In genomic region chr13:109547942-109548860, GRCh38 we compare ENCODE assay signal across 14 cellular contexts.
DNase-seq lines count a peak whose midpoint lies in the region; ATAC-seq and TF ChIP-seq lines count a peak whose summit lies in the region.
"Had no signal": no experiment of that assay in that cellular context is flagged by ENCODE, and none has a peak within 500 bp of the region (broad histone marks: within the 10 kb centered on the region; RNA-seq: fewer than 3 reads in every experiment).

No MANE protein-coding gene starts in this region.

- no peaks in the 10 kb centered on the region for H3K4me1 Mint-ChIP-seq in activated T-helper 1 cell treated with anti-CD3 and anti-CD28 coated beads, Interleukin-12 subunit alpha, Interleukin-12 subunit beta, Interleukin-2, Interleukin-4 antibody, amounts not matched to agents 30 ng/mL and 10 ng/mL and 1 ng/mL, durations not matched to agents 14 hours and 24 hours and 36 hours (ENCODE audit: low read depth)

- intact Hi-C loops in left ventricle myocardium superior (cut with micrococcal nuclease), result no loop called here
- intact Hi-C loops in activated T-helper 1 cell treated with anti-CD3 and anti-CD28 coated beads, Interleukin-12 subunit alpha, Interleukin-12 subunit beta, Interleukin-2, Interleukin-4 antibody, amounts not matched to agents 30 ng/mL and 10 ng/mL and 1 ng/mL, durations not matched to agents 14 hours and 24 hours and 36 hours (cut with micrococcal nuclease), result no loop called here

- peak; percentile 25 for DNase-seq in RPMI8226
- no peak for DNase-seq in GM20000 (ENCODE audit: low spot score)
- DNase-seq in left ventricle myocardium superior, result no peak
- DNase-seq in DMS153 treated with DMSO at 0.1 percent for 48 hours (lab: John Stamatoyannopoulos, UW; ENCODE audit: unreplicated experiment), result no peak
- DNase-seq in activated T-helper 1 cell treated with anti-CD3 and anti-CD28 coated beads, Interleukin-12 subunit alpha, Interleukin-12 subunit beta, Interleukin-2, Interleukin-4 antibody, amounts not matched to agents 30 ng/mL and 10 ng/mL and 1 ng/mL, durations not matched to agents 14 hours and 24 hours and 36 hours (ENCODE audit: low spot score), result no peak
- DNase-seq: activated naive CD8-positive, alpha-beta T cell treated with anti-CD3 and anti-CD28 coated beads, Interleukin-2, amount 10 ng/mL, durations not matched to agents 7 days and 5 days; AML-193; NCI-H1048; NCI-H446 had no signal

- no peaks in the 10 kb centered on the region for H3K36me3 Mint-ChIP-seq in activated T-helper 1 cell treated with anti-CD3 and anti-CD28 coated beads, Interleukin-12 subunit alpha, Interleukin-12 subunit beta, Interleukin-2, Interleukin-4 antibody, amounts not matched to agents 30 ng/mL and 10 ng/mL and 1 ng/mL, durations not matched to agents 14 hours and 24 hours and 36 hours (ENCODE audit: low read depth)
- H3K36me3 Mint-ChIP-seq: activated naive CD8-positive, alpha-beta T cell treated with anti-CD3 and anti-CD28 coated beads, Interleukin-2, amount 10 ng/mL, durations not matched to agents 7 days and 5 days had no signal

- H3K4me3 Mint-ChIP-seq in activated T-helper 1 cell treated with anti-CD3 and anti-CD28 coated beads, Interleukin-12 subunit alpha, Interleukin-12 subunit beta, Interleukin-2, Interleukin-4 antibody, amounts not matched to agents 30 ng/mL and 10 ng/mL and 1 ng/mL, durations not matched to agents 14 hours and 24 hours and 36 hours, result no peak overlapping the region
- H3K4me3 Mint-ChIP-seq: activated naive CD8-positive, alpha-beta T cell treated with anti-CD3 and anti-CD28 coated beads, Interleukin-2, amount 10 ng/mL, durations not matched to agents 7 days and 5 days; neural crest cell had no signal

- TF ChIP-seq CTCF in GM20000 (IDR thresholded peaks at IDR 0.05; ENCODE audit: extremely low read depth, missing control alignments), result no peak

- ATAC-seq in GM18520 (IDR thresholded peaks at IDR 0.05; ENCODE audit: unreplicated experiment) (peak; percentile 90), GM21390 (IDR thresholded peaks at IDR 0.05; ENCODE audit: unreplicated experiment) (peak; percentile 86), HG03066 (IDR thresholded peaks at IDR 0.05; ENCODE audit: low read depth, unreplicated experiment) (peak; percentile 72), left ventricle myocardium superior (no peak)
- ATAC-seq: HCT116 had no signal

- H3K9me3 Mint-ChIP-seq in activated T-helper 1 cell treated with anti-CD3 and anti-CD28 coated beads, Interleukin-12 subunit alpha, Interleukin-12 subunit beta, Interleukin-2, Interleukin-4 antibody, amounts not matched to agents 30 ng/mL and 10 ng/mL and 1 ng/mL, durations not matched to agents 14 hours and 24 hours and 36 hours, result no peaks in the 10 kb centered on the region
- H3K9me3 Mint-ChIP-seq: neural crest cell had no signal

- H3K27ac Mint-ChIP-seq in activated T-helper 1 cell treated with anti-CD3 and anti-CD28 coated beads, Interleukin-12 subunit alpha, Interleukin-12 subunit beta, Interleukin-2, Interleukin-4 antibody, amounts not matched to agents 30 ng/mL and 10 ng/mL and 1 ng/mL, durations not matched to agents 14 hours and 24 hours and 36 hours, result no peak overlapping the region
- H3K27ac Mint-ChIP-seq: activated naive CD8-positive, alpha-beta T cell treated with anti-CD3 and anti-CD28 coated beads, Interleukin-2, amount 10 ng/mL, durations not matched to agents 7 days and 5 days had no signal

- H3K27me3 Mint-ChIP-seq in activated T-helper 1 cell treated with anti-CD3 and anti-CD28 coated beads, Interleukin-12 subunit alpha, Interleukin-12 subunit beta, Interleukin-2, Interleukin-4 antibody, amounts not matched to agents 30 ng/mL and 10 ng/mL and 1 ng/mL, durations not matched to agents 14 hours and 24 hours and 36 hours (ENCODE audit: insufficient read depth), result peaks cover 2% of the 10 kb centered on the region
